Comparison of ENCODE assay signal across 9 cellular contexts in genomic region chr13:30679483-30680330, GRCh38. TPM values are rescaled to one million over a fixed set of nuclear protein-coding genes. Genes with fewer than 3 reads are reported as not detected.
DNase-seq lines count a peak whose midpoint lies in the region; TF ChIP-seq lines count a peak whose summit lies in the region.
"Had no signal": no experiment of that assay in that cellular context is flagged by ENCODE, and none has a peak within 500 bp of the region (broad histone marks: within the 10 kb centered on the region; RNA-seq: fewer than 3 reads in every experiment).

No MANE protein-coding gene starts in this region.

- no peak overlapping the region for H3K4me3 Mint-ChIP-seq in HFFc6

- H3K27ac ChIP-seq in adrenal gland: no peak overlapping the region
- H3K27ac ChIP-seq: skin epidermis had no signal

- H3K4me1 Mint-ChIP-seq in HFFc6 (ENCODE audit: low read depth): peaks cover 21% of the 10 kb centered on the region

- no peak for TF ChIP-seq POLR2A in adrenal gland (IDR thresholded peaks at IDR 0.05)

- no peaks in the 10 kb centered on the region for H3K9me3 ChIP-seq in adrenal gland (replicated peaks in 1 of 3)

- peaks cover 1% of the 10 kb centered on the region for H3K27me3 Mint-ChIP-seq in HFFc6 (ENCODE audit: insufficient read depth)

- H3K27me3 ChIP-seq in adrenal gland: no peaks in the 10 kb centered on the region

- no peak overlapping the region for H3K4me3 ChIP-seq in adrenal gland
- H3K4me3 ChIP-seq: skin epidermis had no signal

- TF ChIP-seq CTCF in HFFc6 (IDR thresholded peaks at IDR 0.05) (peak; percentile 71), adrenal gland (IDR thresholded peaks at IDR 0.05) (peak; percentile 37 to 58 (median 52))

- H3K36me3 ChIP-seq in adrenal gland (replicated peaks in 1 of 2): no peaks in the 10 kb centered on the region

- peak; percentile 48 for DNase-seq in GM03348 (ENCODE audit: low spot score)
- no peak for DNase-seq in HFFc6
- peak; percentile 70 for DNase-seq in NOMO-1 treated with dmso at 0.1 percent for 144 hours (lab: John Stamatoyannopoulos, UW; ENCODE audit: unreplicated experiment)
- DNase-seq in adrenal gland: no peak
- DNase-seq in iris pigment epithelial cell (ENCODE audit: low read depth): peak; percentile 52
- peak; percentile 65 for DNase-seq in superior temporal gyrus (ENCODE audit: extremely low spot score)
- DNase-seq in NCI-H1048 (lab: John Stamatoyannopoulos, UW): no peak
- DNase-seq in NCI-H2171 treated with DMSO at 0.1 percent for 48 hours (lab: John Stamatoyannopoulos, UW): no peak

- no peaks in the 10 kb centered on the region for H3K4me1 ChIP-seq in adrenal gland (replicated peaks in 1 of 2)

- H3K27ac Mint-ChIP-seq in HFFc6: no peak overlapping the region

- no peaks in the 10 kb centered on the region for H3K36me3 Mint-ChIP-seq in HFFc6 (ENCODE audit: low read depth)

- intact Hi-C loops in adrenal gland (cut with DNase I): loop anchor here (5.0 to 10.0 kb wide), 3 partner anchors 123 to 185 kb away; no protein-coding TSS in a partner anchor

- H3K9me3 Mint-ChIP-seq in HFFc6: no peaks in the 10 kb centered on the region

- WGBS in adrenal gland, 4 donors: 41 to 50% (median 43%) methylated on average over 9 of the region's 9 CpGs

RNA-seq across cellular contexts. Expression of gene ALOX5AP, which starts 55.6 kb away (rescaled TPM):
- total RNA-seq in HFFc6 (2021; fragmentation: NEBNext Ultra II Directional; extraction: Animal tissue kit (Norgen Biotek cat#: 25700)): not detected
- 100 to 1,000 TPM in 1 of 8 donors, 10 to 100 TPM in 7; 21.1 to 122 (median 44.2) TPM for total RNA-seq in adrenal gland
- polyA plus RNA-seq in adrenal gland: 10 to 100 TPM in 1 of 3 donors, 1 to 10 TPM in 2; 6.3 to 42.8 (median 7.1) TPM

Comparison
In these comparisons a context has a peak if more than half of its experiments do, and no peak if none do; other contexts are left out.
1. DNase-seq: peak in GM03348 (single experiment), NOMO-1 treated with dmso at 0.1 percent for 144 hours (single experiment), iris pigment epithelial cell (single experiment) and superior temporal gyrus (single experiment); none in HFFc6 (single experiment), adrenal gland (0 of 7), NCI-H1048 (single experiment) and NCI-H2171 treated with DMSO at 0.1 percent for 48 hours (single experiment).
2. RNA of gene ALOX5AP, which starts 55.6 kb away (total RNA-seq): 21.1 to 122 TPM in adrenal gland; not detected in HFFc6; every median in the first group is over 10 times any median in the second.